Comparison of ENCODE assay signal across 18 cellular contexts in genomic region chr12:3820122-3820521, GRCh38. TPM values are rescaled to one million over a fixed set of nuclear protein-coding genes. Genes with fewer than 3 reads are reported as not detected.
DNase-seq lines count a peak whose midpoint lies in the region; ATAC-seq, FAIRE-seq and TF ChIP-seq lines count a peak whose summit lies in the region.
"Had no signal": no experiment of that assay in that cellular context is flagged by ENCODE, and none has a peak within 500 bp of the region (broad histone marks: within the 10 kb centered on the region; RNA-seq: fewer than 3 reads in every experiment).

No MANE protein-coding gene starts in this region.

- H3K27ac ChIP-seq in vagina: no peak overlapping the region
- H3K27ac ChIP-seq: epithelial cell of prostate, pancreas, tibial nerve had no signal

- no peak overlapping the region for H3K4me3 Mint-ChIP-seq in activated T-cell treated with anti-CD3 and anti-CD28 coated beads, Interleukin-2, amount 50 U/mL, for 72 hours
- no peak overlapping the region for H3K4me3 Mint-ChIP-seq in stimulated activated effector memory CD8-positive, alpha-beta T cell treated with anti-CD3 and anti-CD28 coated beads, Interleukin-12 subunit alpha, Interleukin-12 subunit beta, amount 100 ng/mL, for 72 hours
- H3K4me3 Mint-ChIP-seq: activated CD4-positive, alpha-beta T cell treated with anti-CD3 and anti-CD28 coated beads, Interleukin-2, amount 10 ng/mL, durations not matched to agents 7 days and 5 days; mesothelial cell of epicardium; T-helper 1 cell treated with Interleukin-12 subunit alpha and Interleukin-12 subunit beta and Interleukin-4 antibody, amounts not matched to agents 30 μg/mL and 1 μg/mL, for 36 hours had no signal

- H3K36me3 Mint-ChIP-seq in activated T-cell treated with anti-CD3 and anti-CD28 coated beads, Interleukin-2, amount 50 U/mL, for 72 hours (ENCODE audit: insufficient read depth in 2 of 2): peaks cover 0 to 6% of the 10 kb centered on the region in 2 donors
- H3K36me3 Mint-ChIP-seq in stimulated activated effector memory CD8-positive, alpha-beta T cell treated with anti-CD3 and anti-CD28 coated beads, Interleukin-12 subunit alpha, Interleukin-12 subunit beta, amount 100 ng/mL, for 72 hours: peaks cover 29% of the 10 kb centered on the region

- no peak for FAIRE-seq in RCC 7860 (lab: Jason Lieb, UNC)
- FAIRE-seq: pancreas had no signal

- H3K9me3 Mint-ChIP-seq in activated T-cell treated with anti-CD3 and anti-CD28 coated beads, Interleukin-2, amount 50 U/mL, for 72 hours: no peaks in the 10 kb centered on the region
- no peaks in the 10 kb centered on the region for H3K9me3 Mint-ChIP-seq in stimulated activated effector memory CD8-positive, alpha-beta T cell treated with anti-CD3 and anti-CD28 coated beads, Interleukin-12 subunit alpha, Interleukin-12 subunit beta, amount 100 ng/mL, for 72 hours
- H3K9me3 Mint-ChIP-seq: activated CD4-positive, alpha-beta T cell treated with anti-CD3 and anti-CD28 coated beads, Interleukin-2, amount 10 ng/mL, durations not matched to agents 7 days and 5 days; mesothelial cell of epicardium; T-helper 1 cell treated with Interleukin-12 subunit alpha and Interleukin-12 subunit beta and Interleukin-4 antibody, amounts not matched to agents 30 μg/mL and 1 μg/mL, for 36 hours had no signal

- no peak overlapping the region for H3K27ac Mint-ChIP-seq in activated T-cell treated with anti-CD3 and anti-CD28 coated beads, Interleukin-2, amount 50 U/mL, for 72 hours
- H3K27ac Mint-ChIP-seq in stimulated activated effector memory CD8-positive, alpha-beta T cell treated with anti-CD3 and anti-CD28 coated beads, Interleukin-12 subunit alpha, Interleukin-12 subunit beta, amount 100 ng/mL, for 72 hours: no peak overlapping the region
- H3K27ac Mint-ChIP-seq: activated CD4-positive, alpha-beta T cell treated with anti-CD3 and anti-CD28 coated beads, Interleukin-2, amount 10 ng/mL, durations not matched to agents 7 days and 5 days; mesothelial cell of epicardium; T-helper 1 cell treated with Interleukin-12 subunit alpha and Interleukin-12 subunit beta and Interleukin-4 antibody, amounts not matched to agents 30 μg/mL and 1 μg/mL, for 36 hours had no signal

- no peaks in the 10 kb centered on the region for H3K4me1 ChIP-seq in vagina
- H3K4me1 ChIP-seq: pancreas, tibial nerve had no signal

- intact Hi-C loops in vagina (cut with DNase I): no loop called here

- peak; percentile 51 to 77 for ATAC-seq in activated T-cell treated with anti-CD3 and anti-CD28 coated beads, Interleukin-2, amount 50 U/mL, for 72 hours (replicated peaks in 1 of 2)
- peak; percentile 87 for ATAC-seq in stimulated activated effector memory CD8-positive, alpha-beta T cell treated with anti-CD3 and anti-CD28 coated beads, Interleukin-12 subunit alpha, Interleukin-12 subunit beta, amount 100 ng/mL, for 72 hours
- no peak for ATAC-seq in GM18519 (IDR thresholded peaks at IDR 0.05; ENCODE audit: low FRiP score, unreplicated experiment)
- ATAC-seq: pancreas had no signal

- no peaks in the 10 kb centered on the region for H3K4me1 Mint-ChIP-seq in activated T-cell treated with anti-CD3 and anti-CD28 coated beads, Interleukin-2, amount 50 U/mL, for 72 hours (ENCODE audit: low read depth)
- no peaks in the 10 kb centered on the region for H3K4me1 Mint-ChIP-seq in stimulated activated effector memory CD8-positive, alpha-beta T cell treated with anti-CD3 and anti-CD28 coated beads, Interleukin-12 subunit alpha, Interleukin-12 subunit beta, amount 100 ng/mL, for 72 hours
- H3K4me1 Mint-ChIP-seq: activated CD4-positive, alpha-beta T cell treated with anti-CD3 and anti-CD28 coated beads, Interleukin-2, amount 10 ng/mL, durations not matched to agents 7 days and 5 days; mesothelial cell of epicardium had no signal

- H3K27me3 ChIP-seq in vagina: no peaks in the 10 kb centered on the region
- H3K27me3 ChIP-seq: pancreas, tibial nerve had no signal

- H3K9me3 ChIP-seq in vagina: no peaks in the 10 kb centered on the region
- H3K9me3 ChIP-seq: pancreas, tibial nerve had no signal

- no peak for TF ChIP-seq POLR2A in vagina (IDR thresholded peaks at IDR 0.05)

- H3K36me3 ChIP-seq in vagina: peaks cover 0 to 13% of the 10 kb centered on the region in 2 donors

- no peaks in the 10 kb centered on the region for H3K27me3 Mint-ChIP-seq in activated T-cell treated with anti-CD3 and anti-CD28 coated beads, Interleukin-2, amount 50 U/mL, for 72 hours (ENCODE audit: low read depth)
- H3K27me3 Mint-ChIP-seq: activated CD4-positive, alpha-beta T cell treated with anti-CD3 and anti-CD28 coated beads, Interleukin-2, amount 10 ng/mL, durations not matched to agents 7 days and 5 days had no signal

- no peak overlapping the region for H3K4me3 ChIP-seq in fibroblast of mammary gland (ENCODE audit: control insufficient read depth, low read depth, low read length)
- no peak overlapping the region for H3K4me3 ChIP-seq in vagina
- H3K4me3 ChIP-seq: pancreas, tibial nerve had no signal

- TF ChIP-seq CTCF in fibroblast of mammary gland (conservative IDR thresholded peaks at IDR 0.05; ENCODE audit: control insufficient read depth, insufficient read depth, low read depth, low read length): no peak
- TF ChIP-seq CTCF in vagina (IDR thresholded peaks at IDR 0.05): no peak

- DNase-seq in activated T-cell treated with anti-CD3 and anti-CD28 coated beads, Interleukin-2, amount 50 U/mL, for 72 hours: no peak
- DNase-seq in activated T-cell treated with anti-CD3 and anti-CD28 coated beads, Interleukin-2, amount 50 U/mL, for 48 hours: no peak
- DNase-seq in RCC 7860 (ENCODE audit: low spot score) (peak; percentile 41), fibroblast of mammary gland (ENCODE audit: low read depth) (peak; percentile 50), vagina (ENCODE audit: extremely low spot score in 2 of 2) (no peak), NCI-H2107 treated with DMSO at 0.1 percent for 48 hours (lab: John Stamatoyannopoulos, UW; ENCODE audit: unreplicated experiment) (no peak)
- no peak for DNase-seq in stimulated activated effector memory CD8-positive, alpha-beta T cell treated with anti-CD3 and anti-CD28 coated beads, Interleukin-12 subunit alpha, Interleukin-12 subunit beta, amount 100 ng/mL, for 72 hours (ENCODE audit: low spot score in 2 of 2)
- DNase-seq: activated CD4-positive, alpha-beta T cell treated with anti-CD3 and anti-CD28 coated beads, Interleukin-2, amount 10 ng/mL, durations not matched to agents 7 days and 5 days; central memory CD4-positive, alpha-beta T cell; DMS153; NCI-H226; pancreas; stimulated activated CD4-positive, alpha-beta T cell treated with anti-CD3 and anti-CD28 coated beads, Interleukin-15, amount 100 ng/mL, for 24 hours had no signal

RNA-seq across cellular contexts. Expression of gene PARP11, which starts 53.1 kb away (rescaled TPM):
- 10 to 100 TPM; 30.7 to 39.5 TPM for total RNA-seq in activated T-cell treated with anti-CD3 and anti-CD28 coated beads, Interleukin-2, amount 50 U/mL, for 72 hours
- total RNA-seq in vagina: 2.7 TPM

Comparison
In these comparisons a context has a peak if more than half of its experiments do, and no peak if none do; other contexts are left out.
1. DNase-seq: peak in RCC 7860 (single experiment) and fibroblast of mammary gland (single experiment); none in activated T-cell treated with anti-CD3 and anti-CD28 coated beads, Interleukin-2, amount 50 U/mL, for 72 hours (0 of 2), activated T-cell treated with anti-CD3 and anti-CD28 coated beads, Interleukin-2, amount 50 U/mL, for 48 hours (0 of 2), stimulated activated effector memory CD8-positive, alpha-beta T cell treated with anti-CD3 and anti-CD28 coated beads, Interleukin-12 subunit alpha, Interleukin-12 subunit beta, amount 100 ng/mL, for 72 hours (0 of 2), vagina (0 of 2) and NCI-H2107 treated with DMSO at 0.1 percent for 48 hours (single experiment).